ENCODE assay signal across 28 cellular contexts in the genomic region with DNA sequence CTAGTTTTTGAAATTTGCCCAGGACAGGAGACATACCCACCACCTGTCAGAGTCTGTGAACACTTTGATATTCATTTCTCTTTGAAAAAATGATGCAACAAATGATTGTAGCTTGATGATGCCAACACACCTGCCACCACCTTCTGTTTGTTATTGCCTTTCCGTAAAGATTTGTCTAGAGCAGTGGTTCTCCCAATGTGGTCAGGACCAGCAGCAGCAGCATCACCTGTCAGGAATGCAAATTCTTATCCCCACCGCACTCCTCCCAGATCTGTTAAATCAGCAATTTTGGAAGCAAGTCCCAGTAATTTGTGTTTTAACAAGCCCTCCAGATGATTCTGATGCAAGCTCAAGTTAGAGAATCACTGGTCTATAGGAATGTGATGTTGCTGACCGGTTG. TPM values are rescaled to one million over a fixed set of nuclear protein-coding genes. Genes with fewer than 3 reads are reported as not detected.
A peak's percentile ranks its signal among the peaks of the same experiment; 100 is the strongest.
DNase-seq lines count a peak whose midpoint lies in the region; ATAC-seq, FAIRE-seq and TF ChIP-seq lines count a peak whose summit lies in the region.
"Had no signal": no experiment of that assay in that cellular context is flagged by ENCODE, and none has a peak within 500 bp of the region (broad histone marks: within the 10 kb centered on the region; RNA-seq: fewer than 3 reads in every experiment).

No MANE protein-coding gene starts in this region.

- POLR2A ChIA-PET in A549 (lab: Yijun Ruan, JAX): no interaction called here
- POLR2A ChIA-PET in HEK293 (lab: Yijun Ruan, JAX): no interaction called here

- no peak overlapping the region for H2AFZ ChIP-seq in mammary epithelial cell (ENCODE audit: low read depth, low read length)

- intact Hi-C loops in mammary epithelial cell (cut with micrococcal nuclease): no loop called here

- no peak for TF ChIP-seq EP300 in A549 (IDR thresholded peaks at IDR 0.05)

- H3K4me1 ChIP-seq in A549 (no peaks in the 10 kb centered on the region), HEK293 (ENCODE audit: control insufficient read depth, insufficient read depth, low read length) (peaks cover 30% of the 10 kb centered on the region), mammary epithelial cell (ENCODE audit: insufficient read depth, low read length) (no peaks in the 10 kb centered on the region)
- H3K4me1 ChIP-seq: BLaER1, uterus had no signal

- H3K36me3 ChIP-seq in HEK293 (ENCODE audit: control insufficient read depth in 2 of 2, insufficient read depth in 1 of 2, low read length in 2 of 2) (no peaks in the 10 kb centered on the region), mammary epithelial cell (ENCODE audit: insufficient read depth, low read length) (no peaks in the 10 kb centered on the region)
- H3K36me3 ChIP-seq: BLaER1, brain microvascular endothelial cell, neutrophil, uterus had no signal

- no TSS peak for BruUV-seq in mammary epithelial cell (replicated peaks; lab: Mats Ljungman, UMichigan)

- no peaks in the 10 kb centered on the region for H3K79me2 ChIP-seq in mammary epithelial cell (ENCODE audit: insufficient read depth, low read length)

- H3K27me3 ChIP-seq in mammary epithelial cell (ENCODE audit: insufficient read depth, low read length): peaks cover 5% of the 10 kb centered on the region
- H3K27me3 ChIP-seq: BLaER1, brain microvascular endothelial cell, neutrophil, uterus had no signal

- no peaks in the 10 kb centered on the region for H4K20me1 ChIP-seq in mammary epithelial cell (ENCODE audit: insufficient read depth, low read length)
- H4K20me1 ChIP-seq: BLaER1 had no signal

- DNase-seq in A549 (ENCODE audit: low read depth in 1 of 2, low spot score in 1 of 2) (no peak), NCI-H2171 (lab: John Stamatoyannopoulos, UW) (peak; percentile 87), mammary epithelial cell (peak; percentile 25), activated gamma-delta T cell (lab: John Stamatoyannopoulos, UW) (no peak)
- no peak for DNase-seq in stimulated activated naive CD4-positive, alpha-beta T cell (lab: John Stamatoyannopoulos, UW)
- DNase-seq: activated CD4-positive, alpha-beta T cell treated with anti-CD3 and anti-CD28 coated beads, Interleukin-2, amount 50 U/mL, for 1 hour; brain microvascular endothelial cell; H9; kidney; NCI-H446 treated with DMSO at 0.1 percent for 48 hours; stimulated activated CD4-positive, alpha-beta T cell treated with anti-CD3 and anti-CD28 coated beads, Interleukin-1b, Interleukin-23, amount 100 ng/mL, for 48 hours; uterus had no signal

- FAIRE-seq in A549 (lab: Jason Lieb, UNC): no peak
- FAIRE-seq: kidney had no signal

- TF ChIP-seq POLR2A in A549 (IDR thresholded peaks at IDR 0.05; ENCODE audit: low read length): no peak

- H3K4me2 ChIP-seq in A549 (no peak overlapping the region), mammary epithelial cell (ENCODE audit: insufficient read depth, low read depth, low read length) (no peak overlapping the region)
- H3K4me2 ChIP-seq: BLaER1 had no signal

- no peak for TF ChIP-seq RAD21 in A549 (conservative IDR thresholded peaks at IDR 0.05 in 1 of 2, IDR thresholded peaks at IDR 0.05 in 1 of 2)

- CTCF ChIA-PET in A549 (lab: Yijun Ruan, JAX) (interaction anchor here (1.6 to 3.1 kb wide), 2 partner anchors 10 to 443 kb away, joined by 4 to 30 read pairs; a partner anchor contains a TSS), HEK293 (lab: Yijun Ruan, JAX) (interaction anchor here (1.3 to 4.0 kb wide), 2 partner anchors 10 to 59 kb away, joined by 6 to 40 read pairs; a partner anchor contains a TSS), mammary epithelial cell (lab: Charles Lee; ENCODE audit: low non-redundant PET) (no interaction called here)

- TF ChIP-seq CTCF in A549 (IDR thresholded peaks at IDR 0.05) (no peak), HEK293 (tag by site-specific recombination; IDR thresholded peaks at IDR 0.05) (no peak), mammary epithelial cell (conservative IDR thresholded peaks at IDR 0.05 in 1 of 2, IDR thresholded peaks at IDR 0.05 in 1 of 2; ENCODE audit: extremely low read depth in 1 of 2, insufficient read depth in 1 of 2, low read depth in 1 of 2, low read length in 2 of 2) (no peak)

- no peak overlapping the region for H3K9ac ChIP-seq in mammary epithelial cell (ENCODE audit: insufficient read depth, low read length)
- H3K9ac ChIP-seq: BLaER1 had no signal

- ATAC-seq in A549 (no peak), HG03439 (IDR thresholded peaks at IDR 0.05; ENCODE audit: unreplicated experiment) (no peak), HG02588 (IDR thresholded peaks at IDR 0.05; ENCODE audit: unreplicated experiment) (no peak)
- ATAC-seq: SK-N-SH treated with all-trans-retinoic acid at 6 μM for 48 hours; stimulated activated memory B cell treated with anti-CD40 and anti-IgM and Interleukin-4, amounts not matched to agents 10 μg/mL and 1 μg/mL and 100 μg/mL, for 72 hours had no signal

- 50% methylated on average over 3 of the region's 3 CpGs for WGBS in A549 (ENCODE audit: missing lambda C conversion rate)
- WGBS in mammary epithelial cell (ENCODE audit: low coverage, missing lambda C conversion rate): 52% methylated on average over 3 of the region's 3 CpGs

- in situ Hi-C loops in mammary epithelial cell (cut with MboI; ENCODE audit: low sequenced_read_pairs in 2 of 2): no loop called here

- H3K9me3 ChIP-seq in A549 (no peaks in the 10 kb centered on the region), HEK293 (ENCODE audit: control insufficient read depth, insufficient read depth, low read depth, low read length) (no peaks in the 10 kb centered on the region), mammary epithelial cell (replicated peaks; ENCODE audit: insufficient read depth, low read length) (no peaks in the 10 kb centered on the region)
- H3K9me3 ChIP-seq: BLaER1, neutrophil, uterus had no signal

- H3K4me3 ChIP-seq in A549 (no peak overlapping the region), HEK293 (ENCODE audit: low read depth, low read length) (no peak overlapping the region), mammary epithelial cell (replicated peaks in 1 of 3; ENCODE audit: insufficient read depth in 1 of 3, low read depth in 2 of 3, low read length in 3 of 3) (no peak overlapping the region)
- H3K4me3 ChIP-seq: BLaER1, coronary artery, lung, skin epidermis, uterus had no signal

- H3K27ac ChIP-seq in A549: no peak overlapping the region
- no peak overlapping the region for H3K27ac ChIP-seq in HEK293 (ENCODE audit: extremely low read depth, low read depth, low read length)
- H3K27ac ChIP-seq in mammary epithelial cell (ENCODE audit: insufficient read depth, low read depth, low read length): no peak overlapping the region
- H3K27ac ChIP-seq: BLaER1, brain microvascular endothelial cell, coronary artery, neutrophil, RWPE1, skin epidermis, uterus, VCaP had no signal

- dilution Hi-C loops in mammary epithelial cell (cut with HindIII; ENCODE audit: low sequenced_read_pairs): no loop called here

TF ChIP-seq in A549, 52 proteins besides CTCF, POLR2A, EP300 and RAD21:
- TF ChIP-seq CBX2 (IDR thresholded peaks at IDR 0.05; ENCODE audit: borderline replicate concordance, low read depth) (no peak), RNF2 (IDR thresholded peaks at IDR 0.05; ENCODE audit: borderline replicate concordance, low read depth) (no peak), ZSCAN20 (CRISPR knock-in tag; IDR thresholded peaks at IDR 0.05) (no peak), MAFK (IDR thresholded peaks at IDR 0.05; ENCODE audit: partially characterized antibody) (peak; percentile 67), HOXA7 (CRISPR knock-in tag; IDR thresholded peaks at IDR 0.05) (no peak), CBX8 (IDR thresholded peaks at IDR 0.05) (no peak)
- TF ChIP-seq, protein P1, sequence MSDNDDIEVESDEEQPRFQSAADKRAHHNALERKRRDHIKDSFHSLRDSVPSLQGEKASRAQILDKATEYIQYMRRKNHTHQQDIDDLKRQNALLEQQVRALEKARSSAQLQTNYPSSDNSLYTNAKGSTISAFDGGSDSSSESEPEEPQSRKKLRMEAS (IDR thresholded peaks at IDR 0.05): no peak
TF ChIP-seq in A549: peak in this region for 1.

TF ChIP-seq in HEK293, 187 proteins besides CTCF, POLR2A, EP300 and RAD21:
- TF ChIP-seq HOXD13 (CRISPR knock-in tag; IDR thresholded peaks at IDR 0.05; ENCODE audit: borderline replicate concordance): no peak
- 0 out of 2 replicates have a peak, but pooled peaks have one; percentile 38 for TF ChIP-seq SCRT2 (tag by site-specific recombination; IDR thresholded peaks at IDR 0.05)

RNA-seq across cellular contexts. Expression of a gene that starts 9.9 kb away (rescaled TPM):
- not detected in 2 replicates for polyA plus RNA-seq in A549 (2011; rRNA removed)
- not detected in 2 replicates for polyA plus RNA-seq in A549 (2012; cell fraction: cytosol; rRNA removed)
- polyA plus RNA-seq in A549 (2012; cell fraction: nucleus; rRNA removed): not detected in 2 replicates
- polyA plus RNA-seq in A549 (2017; fragmentation: RNase III; extraction: RNeasy Plus Mini Kit Qiagen cat#74134 plus additional on column Dnase treatment): not detected in 3 replicates
- not detected in 2 replicates for polyA minus RNA-seq in A549 (2011; rRNA and poly(A)+ RNA removed)
- not detected for total RNA-seq in mammary epithelial cell
- polyA plus RNA-seq in mammary epithelial cell: not detected
- not detected for polyA minus RNA-seq in mammary epithelial cell
- total RNA-seq: activated T-helper 2 cell treated with anti-CD3 and anti-CD28 coated beads, Interferon-gamma antibody, Interleukin-2, Interleukin-4, amounts not matched to agents 10 μg/mL and 5 μg/mL and 100 μg/mL, durations not matched to agents 14 hours and 24 hours and 36 hours; fibroblast of lung; glomerular endothelial cell; kidney; pulmonary artery endothelial cell had no signal
- polyA plus RNA-seq: fibroblast of lung had no signal

Comparison
In these comparisons a context has a peak if more than half of its experiments do, and no peak if none do; other contexts are left out.
1. DNase-seq: peak in NCI-H2171 (single experiment) and mammary epithelial cell (single experiment); none in A549 (0 of 2), stimulated activated naive CD4-positive, alpha-beta T cell (0 of 6) and activated gamma-delta T cell (single experiment).